Comparison of ENCODE assay signal across 19 cellular contexts in genomic region chr2:215272918-215273317, GRCh38.
"Had no signal": no experiment of that assay in that cellular context is flagged by ENCODE, and none has a peak within 500 bp of the region (broad histone marks: within the 10 kb centered on the region; RNA-seq: fewer than 3 reads in every experiment).

No MANE protein-coding gene starts in this region.

- H3K4me3 ChIP-seq: breast epithelium, lower lobe of right lung, smooth muscle cell, thyroid gland had no signal

- H3K9me3 ChIP-seq: breast epithelium, lower lobe of right lung, neutrophil, thyroid gland had no signal

- H2AFZ ChIP-seq: parathyroid adenoma had no signal

- H3K36me3 Mint-ChIP-seq: natural killer cell treated with Interleukin-12 subunit alpha and Interleukin-12 subunit beta and Interleukin-15 and Interleukin-18, amount 100 ng/mL, for 72 hours had no signal

- H3K27me3 ChIP-seq: breast epithelium, neutrophil, thyroid gland had no signal

- H3K4me1 Mint-ChIP-seq: activated CD4-positive, alpha-beta T cell treated with anti-CD3 and anti-CD28 coated beads, Interleukin-2, amount 10 ng/mL, durations not matched to agents 7 days and 5 days had no signal

- H3K4me2 ChIP-seq: smooth muscle cell had no signal

- FAIRE-seq: astrocyte, frontal cortex, keratinocyte had no signal

- H3K27ac Mint-ChIP-seq: activated CD4-positive, alpha-beta T cell treated with anti-CD3 and anti-CD28 coated beads, Interleukin-2, amount 10 ng/mL, durations not matched to agents 7 days and 5 days; activated T-helper 2 cell treated with anti-CD3 and anti-CD28 coated beads, Interferon-gamma antibody, Interleukin-2, Interleukin-4, amounts not matched to agents 10 μg/mL and 5 μg/mL and 100 μg/mL, durations not matched to agents 14 hours and 24 hours and 36 hours; natural killer cell treated with Interleukin-12 subunit alpha and Interleukin-12 subunit beta and Interleukin-15 and Interleukin-18, amount 100 ng/mL, for 72 hours had no signal

- DNase-seq: activated CD4-positive, alpha-beta T cell treated with anti-CD3 and anti-CD28 coated beads, Interleukin-2, amount 10 ng/mL, durations not matched to agents 7 days and 5 days; activated CD4-positive, CD25-positive, alpha-beta regulatory T cell; activated naive CD4-positive, alpha-beta T cell treated with Interleukin-2 at 50 U/mL for 16 hours; cortex of kidney; effector CD4-positive, alpha-beta T cell; lower lobe of right lung; stimulated activated CD4-positive, alpha-beta T cell treated with anti-CD3 and anti-CD28 coated beads, Interleukin-4, amount 100 ng/mL, for 1 hour; T1000; thyroid gland had no signal

- H3K9ac ChIP-seq: parathyroid adenoma had no signal

- H3K36me3 ChIP-seq: breast epithelium, lower lobe of right lung, neutrophil, thyroid gland had no signal

- H3K27ac ChIP-seq: breast epithelium, lower lobe of right lung, neutrophil, parathyroid adenoma, thyroid gland had no signal

- H3K4me3 Mint-ChIP-seq: activated CD4-positive, alpha-beta T cell treated with anti-CD3 and anti-CD28 coated beads, Interleukin-2, amount 10 ng/mL, durations not matched to agents 7 days and 5 days; natural killer cell treated with Interleukin-12 subunit alpha and Interleukin-12 subunit beta and Interleukin-15 and Interleukin-18, amount 100 ng/mL, for 72 hours had no signal

- H3K9me3 Mint-ChIP-seq: activated CD4-positive, alpha-beta T cell treated with anti-CD3 and anti-CD28 coated beads, Interleukin-2, amount 10 ng/mL, durations not matched to agents 7 days and 5 days; activated T-helper 2 cell treated with anti-CD3 and anti-CD28 coated beads, Interferon-gamma antibody, Interleukin-2, Interleukin-4, amounts not matched to agents 10 μg/mL and 5 μg/mL and 100 μg/mL, durations not matched to agents 14 hours and 24 hours and 36 hours; natural killer cell treated with Interleukin-12 subunit alpha and Interleukin-12 subunit beta and Interleukin-15 and Interleukin-18, amount 100 ng/mL, for 72 hours had no signal

- H3K79me2 ChIP-seq: parathyroid adenoma had no signal

- ATAC-seq: lower lobe of right lung; natural killer cell treated with Interleukin-12 subunit alpha and Interleukin-12 subunit beta and Interleukin-15 and Interleukin-18, amount 100 ng/mL, for 72 hours; sciatic nerve had no signal

- H3K27me3 Mint-ChIP-seq: activated CD4-positive, alpha-beta T cell treated with anti-CD3 and anti-CD28 coated beads, Interleukin-2, amount 10 ng/mL, durations not matched to agents 7 days and 5 days; natural killer cell treated with Interleukin-12 subunit alpha and Interleukin-12 subunit beta and Interleukin-15 and Interleukin-18, amount 100 ng/mL, for 72 hours had no signal

- H3K4me1 ChIP-seq: breast epithelium, lower lobe of right lung, thyroid gland had no signal
